ENCODE assay signal across 9 cellular contexts in genomic region chr6:136582702-136583471, GRCh38. TPM values are rescaled to one million over a fixed set of nuclear protein-coding genes. Genes with fewer than 3 reads are reported as not detected.
A peak's percentile ranks its signal among the peaks of the same experiment; 100 is the strongest.
DNase-seq lines count a peak whose midpoint lies in the region; ATAC-seq, FAIRE-seq and TF ChIP-seq lines count a peak whose summit lies in the region.
"Had no signal": no experiment of that assay in that cellular context is flagged by ENCODE, and none has a peak within 500 bp of the region (broad histone marks: within the 10 kb centered on the region; RNA-seq: fewer than 3 reads in every experiment).

No MANE protein-coding gene starts in this region.

- FAIRE-seq in colon (lab: Jason Lieb, UNC) = peak; percentile 53

- no peak for ATAC-seq in lung (ENCODE audit: insufficient read depth, low FRiP score)
- ATAC-seq in HG02970 (IDR thresholded peaks at IDR 0.05; ENCODE audit: low FRiP score, unreplicated experiment) = no peak

- H3K27ac ChIP-seq in lung (ENCODE audit: low read depth in 1 of 2, low read length in 1 of 2) = no peak overlapping the region
- H3K27ac ChIP-seq: BLaER1 had no signal

- H3K4me1 ChIP-seq in lung (ENCODE audit: control insufficient read depth in 2 of 2, insufficient read depth in 2 of 2, low read length in 2 of 2) = peaks cover 0 to 6% of the 10 kb centered on the region in 2 donors
- H3K4me1 ChIP-seq: BLaER1 had no signal

- H3K9me3 ChIP-seq in lung (ENCODE audit: control insufficient read depth in 2 of 2, insufficient read depth in 1 of 2, low read length in 1 of 2) = no peaks in the 10 kb centered on the region
- H3K9me3 ChIP-seq: BLaER1 had no signal

- H3K36me3 ChIP-seq in lung (ENCODE audit: control insufficient read depth in 2 of 2, insufficient read depth in 2 of 2, low read length in 2 of 2) = peaks cover 3 to 15% of the 10 kb centered on the region in 2 donors

- DNase-seq in DMS 273 (lab: John Stamatoyannopoulos, UW; ENCODE audit: unreplicated experiment) (peak; percentile 49), DMS 273 treated with DMSO at 0.1 percent for 48 hours (lab: John Stamatoyannopoulos, UW) (no peak), NCI-H345 treated with DMSO at 0.1 percent for 48 hours (lab: John Stamatoyannopoulos, UW; ENCODE audit: unreplicated experiment) (peak; percentile 9), lung (ENCODE audit: low spot score) (no peak), anterior cingulate cortex (lab: John Stamatoyannopoulos, UW) (no peak)
- no peak for DNase-seq in activated T-cell treated with anti-CD3 and anti-CD28 coated beads, Interleukin-2, amount 50 U/mL, for 48 hours

- WGBS in lung, 2 donors = 28 to 29% methylated on average over 3 of the region's 3 CpGs

- peak; percentile 19 for TF ChIP-seq CTCF in lung (IDR thresholded peaks at IDR 0.05; ENCODE audit: control extremely low read depth, extremely low read depth)

- no peaks in the 10 kb centered on the region for H3K27me3 ChIP-seq in lung (ENCODE audit: control insufficient read depth, insufficient read depth)
- H3K27me3 ChIP-seq: BLaER1 had no signal

- no peak overlapping the region for H3K4me3 ChIP-seq in lung
- H3K4me3 ChIP-seq: BLaER1 had no signal

RNA-seq across cellular contexts. Expression of gene MAP7, which starts 32.7 kb away (rescaled TPM):
- total RNA-seq in lung = 10 to 100 TPM; 15.0 to 23.4 TPM
- polyA plus RNA-seq in lung = 1 to 10 TPM; 8.4 to 9.6 TPM

Comparison
In these comparisons a context has a peak if more than half of its experiments do, and no peak if none do; other contexts are left out.
1. DNase-seq: peak in DMS 273 (single experiment) and NCI-H345 treated with DMSO at 0.1 percent for 48 hours (single experiment); none in DMS 273 treated with DMSO at 0.1 percent for 48 hours (single experiment), lung (single experiment), anterior cingulate cortex (0 of 58) and activated T-cell treated with anti-CD3 and anti-CD28 coated beads, Interleukin-2, amount 50 U/mL, for 48 hours (0 of 2).